ENCODE assay signal across 8 cellular contexts in the genomic region with DNA sequence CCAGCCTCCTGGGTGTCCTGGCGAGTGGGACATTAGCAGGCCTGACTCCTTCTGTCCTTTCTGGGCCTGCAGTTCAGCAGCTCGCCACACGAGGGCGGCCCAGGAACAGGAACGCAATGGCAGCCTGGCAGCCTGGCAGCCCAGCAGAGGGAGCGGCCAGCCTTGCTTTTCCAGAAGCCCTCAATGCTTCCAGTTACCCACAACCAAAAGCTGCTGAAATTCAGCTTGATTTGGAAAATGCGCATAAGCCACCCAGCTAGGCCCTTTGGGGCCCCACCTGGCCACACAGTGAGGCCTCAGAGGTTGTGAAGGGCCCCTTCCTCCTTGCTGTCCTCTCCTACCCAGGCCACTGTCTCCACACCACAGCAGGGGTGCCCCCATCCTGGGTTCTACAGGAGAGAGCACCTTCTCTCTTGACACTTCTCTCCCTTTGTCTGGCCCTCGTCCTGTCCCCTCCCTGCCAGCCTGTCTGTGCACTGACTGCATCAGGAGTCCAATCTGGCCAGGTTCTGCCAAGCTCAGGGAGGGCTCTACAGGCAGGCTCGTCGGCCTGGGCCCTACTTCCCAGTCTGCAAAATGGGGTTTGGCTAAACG.
DNase-seq lines count a peak whose midpoint lies in the region; ATAC-seq and TF ChIP-seq lines count a peak whose summit lies in the region.

No MANE protein-coding gene starts in this region.

- DNase-seq in COLO668 (lab: John Stamatoyannopoulos, UW; ENCODE audit: unreplicated experiment) = peak; percentile 92
- peak; percentile 42 for DNase-seq in HCT116 (ENCODE audit: low read depth, low spot score)
- DNase-seq in NCI-H526 (lab: John Stamatoyannopoulos, UW) = peak; percentile 27 to 87
- DNase-seq in activated CD8-positive, alpha-beta T cell treated with anti-CD3 and anti-CD28 coated beads for 36 hours = peak; percentile 91
- DNase-seq in lung microvascular endothelial cell (ENCODE audit: low read depth in 2 of 2) = peak; percentile 80 to 89
- peak; percentile 68 for DNase-seq in stimulated activated CD8-positive, alpha-beta memory T cell treated with anti-CD3 and anti-CD28 coated beads, Interleukin-12 subunit alpha, Interleukin-12 subunit beta, amount 100 ng/mL, for 1 hour (ENCODE audit: low read depth)

- POLR2A ChIA-PET in HCT116 (lab: Charles Lee) = interaction anchor here (0.7 kb wide), 1 partner anchor 680 kb away, joined by 3 read pairs; no protein-coding TSS in a partner anchor
- POLR2A ChIA-PET in activated CD8-positive, alpha-beta T cell treated with anti-CD3 and anti-CD28 coated beads for 36 hours (lab: Charles Lee) = interaction anchor here (1.0 kb wide), 1 partner anchor 11 kb away, joined by 4 read pairs; no protein-coding TSS in a partner anchor

- H3K4me1 ChIP-seq in HCT116 (ENCODE audit: control insufficient read depth in 1 of 2, insufficient read depth in 2 of 2, low read length in 2 of 2) (peaks cover 0 to 8% of the 10 kb centered on the region in 2 experiments; a peak in 2 of 4 replicates), ectodermal cell (ENCODE audit: control insufficient read depth, insufficient read depth, low read length) (peaks cover 36% of the 10 kb centered on the region)

- ATAC-seq in HCT116 = peak; percentile 81
- peak; percentile 86 for ATAC-seq in activated CD8-positive, alpha-beta T cell treated with anti-CD3 and anti-CD28 coated beads for 36 hours
- ATAC-seq in HG03135 (IDR thresholded peaks at IDR 0.05; ENCODE audit: unreplicated experiment) = no peak

- no peak overlapping the region for H3K4me3 Mint-ChIP-seq in activated CD8-positive, alpha-beta T cell treated with anti-CD3 and anti-CD28 coated beads for 36 hours

- peaks cover 5% of the 10 kb centered on the region for H3K27me3 Mint-ChIP-seq in activated CD8-positive, alpha-beta T cell treated with anti-CD3 and anti-CD28 coated beads for 36 hours

- H3K36me3 ChIP-seq in HCT116 (ENCODE audit: control insufficient read depth in 1 of 2, insufficient read depth in 2 of 2, low read length in 2 of 2) = no peaks in the 10 kb centered on the region
- H3K36me3 ChIP-seq in ectodermal cell (ENCODE audit: control insufficient read depth, insufficient read depth, low read length) = no peaks in the 10 kb centered on the region

- no peaks in the 10 kb centered on the region for H3K79me2 ChIP-seq in HCT116 (ENCODE audit: insufficient read depth, low read length)

- H4K20me1 ChIP-seq in HCT116 (ENCODE audit: insufficient read depth) = no peaks in the 10 kb centered on the region

- H3K27me3 ChIP-seq in HCT116 (ENCODE audit: insufficient read depth, low read length) (no peaks in the 10 kb centered on the region), ectodermal cell (ENCODE audit: control insufficient read depth, insufficient read depth, low read length, poor library complexity, severe bottlenecking) (no peaks in the 10 kb centered on the region)

- no peak overlapping the region for H3K4me2 ChIP-seq in HCT116 (ENCODE audit: low read length)

- peaks cover 4% of the 10 kb centered on the region for H3K4me1 Mint-ChIP-seq in activated CD8-positive, alpha-beta T cell treated with anti-CD3 and anti-CD28 coated beads for 36 hours (ENCODE audit: low read depth)

- no peak overlapping the region for H3K4me3 ChIP-seq in HCT116 (replicated peaks in 1 of 2; ENCODE audit: low read depth in 1 of 2, low read length in 2 of 2)
- H3K4me3 ChIP-seq in ectodermal cell (ENCODE audit: insufficient read depth, low read depth, low read length) = no peak overlapping the region

- peak overlapping the region; percentile 64 for H3K27ac Mint-ChIP-seq in activated CD8-positive, alpha-beta T cell treated with anti-CD3 and anti-CD28 coated beads for 36 hours

- 26% methylated on average over 11 of the region's 11 CpGs for WGBS in ectodermal cell, 2 experiments

- TF ChIP-seq RAD21 in HCT116 (IDR thresholded peaks at IDR 0.05; ENCODE audit: low read depth) = peak; percentile 99

- H3K9me2 ChIP-seq in HCT116 (ENCODE audit: insufficient read depth) = no peaks in the 10 kb centered on the region

- RAD21 ChIA-PET in HCT116 (lab: Charles Lee; ENCODE audit: low non-redundant PET in 1 of 2, low total read pairs in 2 of 2, uncharacterized antibody in 2 of 2, unreplicated experiment in 2 of 2) = interaction anchor here (0.7 to 2.4 kb wide), 3 partner anchors 84 to 93 kb away, joined by 3 to 10 read pairs (median 6); no protein-coding TSS in a partner anchor

- BruUV-seq in HCT116 (replicated peaks; lab: Mats Ljungman, UMichigan) = no TSS peak

- peak; percentile 99 to 100 (median 99) for TF ChIP-seq CTCF in HCT116 (IDR thresholded peaks at IDR 0.05 in 2 of 3, conservative IDR thresholded peaks at IDR 0.05 in 1 of 3; ENCODE audit: borderline replicate concordance in 1 of 3, insufficient read depth in 1 of 3, low read depth in 2 of 3, low read length in 2 of 3)
- TF ChIP-seq CTCF in activated CD8-positive, alpha-beta T cell treated with anti-CD3 and anti-CD28 coated beads for 36 hours (IDR thresholded peaks at IDR 0.05) = peak; percentile 98

- CTCF ChIA-PET in HCT116 (lab: Charles Lee) = interaction anchor here (0.7 to 3.6 kb wide), 13 partner anchors 10 to 681 kb away, joined by 3 to 96 read pairs (median 4); no protein-coding TSS in a partner anchor
- CTCF ChIA-PET in activated CD8-positive, alpha-beta T cell treated with anti-CD3 and anti-CD28 coated beads for 36 hours (lab: Charles Lee) = interaction anchor here (0.6 to 22.6 kb wide), 45 partner anchors 9 to 351 kb away, joined by 3 to 589 read pairs (median 6); a partner anchor contains a TSS

- H3K9me3 ChIP-seq in HCT116 (ENCODE audit: control insufficient read depth in 1 of 2, insufficient read depth in 1 of 2, low read depth in 1 of 2, low read length in 2 of 2) (no peaks in the 10 kb centered on the region), ectodermal cell (ENCODE audit: control insufficient read depth, low read length) (no peaks in the 10 kb centered on the region)

- H3K9me3 Mint-ChIP-seq in activated CD8-positive, alpha-beta T cell treated with anti-CD3 and anti-CD28 coated beads for 36 hours = no peaks in the 10 kb centered on the region

- H3K36me3 Mint-ChIP-seq in activated CD8-positive, alpha-beta T cell treated with anti-CD3 and anti-CD28 coated beads for 36 hours (ENCODE audit: low read depth) = no peaks in the 10 kb centered on the region

- H2AFZ ChIP-seq in HCT116 (ENCODE audit: low read depth, low read length, poor library complexity, severe bottlenecking) = no peak overlapping the region

- intact Hi-C loops in HCT116 (cut with micrococcal nuclease) = loop anchor here (1.0 to 10.0 kb wide), 5 partner anchors 86 to 680 kb away; a partner anchor contains a TSS
- intact Hi-C loops in activated CD8-positive, alpha-beta T cell treated with anti-CD3 and anti-CD28 coated beads for 36 hours (cut with micrococcal nuclease) = no loop called here

- TF ChIP-seq POLR2A in HCT116 (IDR thresholded peaks at IDR 0.05; ENCODE audit: borderline replicate concordance, extremely low read depth, insufficient read depth, insufficient read length) = no peak

- H3K9ac ChIP-seq in HCT116 (ENCODE audit: low read length) = no peak overlapping the region

- H3K27ac ChIP-seq in HCT116 (ENCODE audit: low read depth, low read length) = no peak overlapping the region; the same call in 1 of the 2 replicates
- peak overlapping the region; percentile 98 for H3K27ac ChIP-seq in ectodermal cell (ENCODE audit: insufficient read depth, low read depth, low read length, poor library complexity, severe bottlenecking)

TF ChIP-seq in HCT116, 20 proteins besides CTCF, POLR2A, EP300 and RAD21:
- TF ChIP-seq ZFX (IDR thresholded peaks at IDR 0.05) (no peak), YY1 (IDR thresholded peaks at IDR 0.05; ENCODE audit: extremely low read depth, insufficient replicate concordance, low read depth, low read length) (peak; percentile 43)

Comparison
In these comparisons a context has a peak if more than half of its experiments do, and no peak if none do; other contexts are left out.
1. DNase-seq: peak in every context shown above with its lines; median percentile 92 in COLO668; 91 in activated CD8-positive, alpha-beta T cell treated with anti-CD3 and anti-CD28 coated beads for 36 hours; 84 in lung microvascular endothelial cell; 68 in stimulated activated CD8-positive, alpha-beta memory T cell treated with anti-CD3 and anti-CD28 coated beads, Interleukin-12 subunit alpha, Interleukin-12 subunit beta, amount 100 ng/mL, for 1 hour; 57 in NCI-H526; 42 in HCT116.